Comparison of ENCODE assay signal across 8 cellular contexts in the genomic region with DNA sequence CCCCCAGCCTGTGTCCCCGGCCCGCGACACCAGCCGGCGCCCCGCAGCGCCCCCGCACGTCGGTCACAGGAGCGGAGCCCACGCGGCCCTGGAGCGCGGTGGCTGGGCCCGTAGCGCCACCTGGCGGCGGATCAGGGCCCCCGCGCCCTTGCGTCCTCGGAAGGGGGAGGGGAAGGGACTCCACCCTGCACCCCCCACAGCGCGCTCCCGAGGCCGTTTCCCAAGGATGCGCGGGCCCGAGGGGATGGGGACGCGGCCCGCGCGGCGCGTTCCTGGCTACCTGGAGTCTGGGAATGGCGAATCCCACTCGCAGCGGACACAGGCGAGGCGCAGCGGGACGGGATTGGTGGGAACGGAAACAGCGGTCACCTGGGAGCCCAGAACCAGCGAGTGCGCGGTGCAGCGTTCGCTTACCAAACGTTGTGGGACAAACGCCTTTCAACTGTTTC. TPM values are rescaled to one million over a fixed set of nuclear protein-coding genes. Genes with fewer than 3 reads are reported as not detected.
DNase-seq lines count a peak whose midpoint lies in the region; ATAC-seq and TF ChIP-seq lines count a peak whose summit lies in the region.

No MANE protein-coding gene starts in this region.

- peaks cover 4% of the 10 kb centered on the region for H3K36me3 Mint-ChIP-seq in CD4-positive, CD25-positive, alpha-beta regulatory T cell

- TF ChIP-seq POLR2A in gastroesophageal sphincter (IDR thresholded peaks at IDR 0.05), result no peak

- no peak for TF ChIP-seq EP300 in gastroesophageal sphincter (IDR thresholded peaks at IDR 0.05)

- H3K27ac ChIP-seq in CD4-positive, CD25-positive, alpha-beta regulatory T cell (ENCODE audit: insufficient read depth, low read length, poor library complexity, severe bottlenecking), result no peak overlapping the region
- H3K27ac ChIP-seq in gastroesophageal sphincter, result no peak overlapping the region

- H3K36me3 ChIP-seq in CD4-positive, CD25-positive, alpha-beta regulatory T cell (ENCODE audit: control insufficient read depth, insufficient read depth, low read length), result no peaks in the 10 kb centered on the region
- no peaks in the 10 kb centered on the region for H3K36me3 ChIP-seq in gastroesophageal sphincter

- H3K4me3 ChIP-seq in CD4-positive, CD25-positive, alpha-beta regulatory T cell (ENCODE audit: low read depth, low read length), result peak overlapping the region; percentile 69
- H3K4me3 ChIP-seq in gastroesophageal sphincter, result peak overlapping the region in 1 of 2 donors; percentile 38

- peak; percentile 69 to 82 (median 79) for DNase-seq in CD4-positive, CD25-positive, alpha-beta regulatory T cell
- peak; percentile 92 for DNase-seq in activated effector memory CD4-positive, alpha-beta T cell treated with anti-CD3 and anti-CD28 coated beads, Interleukin-2, amount 50 U/mL, for 16 hours
- DNase-seq in occipital lobe (lab: John Stamatoyannopoulos, UW) (peak; percentile 17), superior temporal gyrus (ENCODE audit: extremely low spot score) (peak; percentile 67)

- no CpG with 5 or more reads among the region's 53 CpGs for WGBS in gastroesophageal sphincter (ENCODE audit: low coverage in 1 of 2), 2 donors

- peak; percentile 35 to 74 (median 54) for TF ChIP-seq CTCF in gastroesophageal sphincter (IDR thresholded peaks at IDR 0.05)

- H3K27me3 ChIP-seq in CD4-positive, CD25-positive, alpha-beta regulatory T cell (ENCODE audit: control insufficient read depth, insufficient read depth, low read length), result no peaks in the 10 kb centered on the region
- peaks cover 83% of the 10 kb centered on the region for H3K27me3 ChIP-seq in gastroesophageal sphincter

- H3K27me3 Mint-ChIP-seq in CD4-positive, CD25-positive, alpha-beta regulatory T cell, result peaks cover 16% of the 10 kb centered on the region

- H3K4me1 Mint-ChIP-seq in CD4-positive, CD25-positive, alpha-beta regulatory T cell, result peaks cover 0 to 10% (median 4%) of the 10 kb centered on the region in 4 donors

- peaks cover 9% of the 10 kb centered on the region for H3K4me1 ChIP-seq in CD4-positive, CD25-positive, alpha-beta regulatory T cell (ENCODE audit: control insufficient read depth, insufficient read depth, low read length, poor library complexity, severe bottlenecking)
- peaks cover 0 to 13% (median 0%) of the 10 kb centered on the region in 3 donors for H3K4me1 ChIP-seq in gastroesophageal sphincter

- H3K9me3 ChIP-seq in CD4-positive, CD25-positive, alpha-beta regulatory T cell (ENCODE audit: control insufficient read depth in 2 of 2, low read length in 2 of 2), result no peaks in the 10 kb centered on the region
- no peaks in the 10 kb centered on the region for H3K9me3 ChIP-seq in gastroesophageal sphincter

- ATAC-seq in CD4-positive, CD25-positive, alpha-beta regulatory T cell (ENCODE audit: low read depth in 2 of 2), result peak; percentile 95 to 96
- ATAC-seq in GM19452 (IDR thresholded peaks at IDR 0.05; ENCODE audit: unreplicated experiment) (peak; percentile 92), HG03565 (IDR thresholded peaks at IDR 0.05; ENCODE audit: unreplicated experiment) (peak; percentile 73), gastroesophageal sphincter (peak; percentile 84)

- H3K9me3 Mint-ChIP-seq in CD4-positive, CD25-positive, alpha-beta regulatory T cell, result peaks cover 0 to 1% (median 0%) of the 10 kb centered on the region in 7 donors

- peak overlapping the region; percentile 65 to 92 (median 82) for H3K4me3 Mint-ChIP-seq in CD4-positive, CD25-positive, alpha-beta regulatory T cell

- H3K27ac Mint-ChIP-seq in CD4-positive, CD25-positive, alpha-beta regulatory T cell, result no peak overlapping the region

TF ChIP-seq in PFSK-1, 5 proteins besides CTCF, POLR2A, EP300 and RAD21:
- TF ChIP-seq FOXP2 (optimal IDR thresholded peaks at IDR 0.05; ENCODE audit: borderline replicate concordance, extremely low read depth, extremely low read length, insufficient read depth), result peak; percentile 88
- TF ChIP-seq TAF1 (IDR thresholded peaks at IDR 0.05; ENCODE audit: borderline replicate concordance, insufficient read depth, low read length), result no peak

RNA-seq across cellular contexts. Expression of a gene that starts 23.8 kb away (rescaled TPM):
- total RNA-seq in CD4-positive, CD25-positive, alpha-beta regulatory T cell, result 13.5 TPM
- polyA plus RNA-seq in CD4-positive, CD25-positive, alpha-beta regulatory T cell, result under 1 TPM; 0.06 to 0.98 (median 0.65) TPM
- polyA plus RNA-seq in PFSK-1 (2012; ENCODE audit: insufficient read length, low read depth), result 11.2 TPM
- total RNA-seq in gastroesophageal sphincter (1 to 10 TPM in 2 of 4 donors, under 1 TPM in 2; 0.31 to 1.9 (median 0.70) TPM), occipital lobe (1.7 TPM)

Comparison
In these comparisons a context has a peak if more than half of its experiments do, and no peak if none do; other contexts are left out.
1. DNase-seq: peak in every context shown above with its lines; median percentile 92 in activated effector memory CD4-positive, alpha-beta T cell treated with anti-CD3 and anti-CD28 coated beads, Interleukin-2, amount 50 U/mL, for 16 hours; 79 in CD4-positive, CD25-positive, alpha-beta regulatory T cell; 67 in superior temporal gyrus; 17 in occipital lobe.